21 cellular contexts compared by ENCODE assay signal in genomic region chr3:194446754-194447153, GRCh38. TPM values are rescaled to one million over a fixed set of nuclear protein-coding genes. Genes with fewer than 3 reads are reported as not detected.
DNase-seq lines count a peak whose midpoint lies in the region; ATAC-seq, FAIRE-seq and TF ChIP-seq lines count a peak whose summit lies in the region.
"Had no signal": no experiment of that assay in that cellular context is flagged by ENCODE, and none has a peak within 500 bp of the region (broad histone marks: within the 10 kb centered on the region; RNA-seq: fewer than 3 reads in every experiment).

No MANE protein-coding gene starts in this region.

- ATAC-seq in right lobe of liver: peak; percentile 87 to 94 (median 91)

- no peak for FAIRE-seq in HTR-8/SVneo (lab: Jason Lieb, UNC)
- FAIRE-seq: A204.1 had no signal

- no peak for TF ChIP-seq CTCF in Caco-2 (IDR thresholded peaks at IDR 0.05; ENCODE audit: insufficient read depth in 1 of 2, low read depth in 1 of 2, low read length in 1 of 2, severe bottlenecking in 1 of 2, unreplicated experiment in 1 of 2)
- no peak for TF ChIP-seq CTCF in VCaP (conservative IDR thresholded peaks at IDR 0.05)
- no peak for TF ChIP-seq CTCF in right lobe of liver (IDR thresholded peaks at IDR 0.05)

- 13% methylated on average over 4 of the region's 4 CpGs for WGBS in right lobe of liver (ENCODE audit: insufficient coverage, low coverage, low lambda C conversion rate, missing lambda C conversion rate)

- H3K36me3 ChIP-seq in Caco-2 (ENCODE audit: control insufficient read depth, insufficient read depth, low read length): peaks cover 4% of the 10 kb centered on the region; the same call in 1 of the 2 replicates
- H3K36me3 ChIP-seq in right lobe of liver: peaks cover 6 to 27% (median 15%) of the 10 kb centered on the region in 4 donors

- H3K27ac ChIP-seq in VCaP (peak overlapping the region; percentile 48), right lobe of liver (no peak overlapping the region)

- peaks cover 45% of the 10 kb centered on the region for H3K4me1 Mint-ChIP-seq in Caco-2 (ENCODE audit: low read depth, unreplicated experiment)
- H3K4me1 Mint-ChIP-seq: CD14-positive monocyte had no signal

- H3K9me3 Mint-ChIP-seq in Caco-2 (ENCODE audit: unreplicated experiment): no peaks in the 10 kb centered on the region
- H3K9me3 Mint-ChIP-seq: CD14-positive monocyte had no signal

- H3K27ac Mint-ChIP-seq in Caco-2 (ENCODE audit: unreplicated experiment): peak overlapping the region; percentile 53
- H3K27ac Mint-ChIP-seq: B cell had no signal

- H3K9me3 ChIP-seq in Caco-2 (no peaks in the 10 kb centered on the region), right lobe of liver (no peaks in the 10 kb centered on the region)

- intact Hi-C loops in Caco-2 (cut with micrococcal nuclease; ENCODE audit: unreplicated experiment) (no loop called here), right lobe of liver (cut with DNase I) (no loop called here)

- CTCF ChIA-PET in Caco-2 (lab: Charles Lee): interaction anchor here (0.5 to 1.6 kb wide), 3 partner anchors 25 to 147 kb away, joined by 3 to 5 read pairs (median 4); no protein-coding TSS in a partner anchor

- H3K4me3 ChIP-seq in Caco-2 (ENCODE audit: low read depth, low read length): no peak overlapping the region
- no peak overlapping the region for H3K4me3 ChIP-seq in right lobe of liver

- POLR2A ChIA-PET in Caco-2 (lab: Charles Lee): interaction anchor here (1.0 kb wide), 1 partner anchor 90 kb away, joined by 3 read pairs; no protein-coding TSS in a partner anchor

- H3K4me1 ChIP-seq in Caco-2: peaks cover 36% of the 10 kb centered on the region
- peaks cover 0 to 29% (median 4%) of the 10 kb centered on the region in 4 donors for H3K4me1 ChIP-seq in right lobe of liver

- H3K27me3 ChIP-seq in Caco-2 (replicated peaks; ENCODE audit: control insufficient read depth, insufficient read depth, low read length) (no peaks in the 10 kb centered on the region), right lobe of liver (no peaks in the 10 kb centered on the region)

- H3K4me3 Mint-ChIP-seq in Caco-2 (ENCODE audit: unreplicated experiment): peak overlapping the region; percentile 43
- H3K4me3 Mint-ChIP-seq: B cell, CD14-positive monocyte had no signal

- H3K27me3 Mint-ChIP-seq in Caco-2 (ENCODE audit: insufficient read depth, unreplicated experiment): no peaks in the 10 kb centered on the region
- H3K27me3 Mint-ChIP-seq: B cell had no signal

- DNase-seq in Caco-2: peak in 1 of 2 experiments; percentile 20
- DNase-seq in HuH-7 (ENCODE audit: low spot score): peak; percentile 11
- DNase-seq in right lobe of liver: no peak
- no peak for DNase-seq in HTR-8/SVneo (ENCODE audit: insufficient read length, low spot score)
- no peak for DNase-seq in pons (ENCODE audit: low spot score)
- DNase-seq in stimulated activated CD4-positive, alpha-beta T cell treated with anti-CD3 and anti-CD28 coated beads, Interleukin-12 subunit alpha, Interleukin-12 subunit beta, amount 100 ng/mL, for 4 hours: no peak
- DNase-seq: DMS79 treated with DMSO at 0.1 percent for 48 hours, H7, IMR-90, MV-4-11, NCI-H187 treated with DMSO at 0.1 percent for 48 hours, NCI-H82, OCI-M1, Right ventricle myocardium superior had no signal

- no peak for TF ChIP-seq POLR2A in right lobe of liver (IDR thresholded peaks at IDR 0.05)

- no TSS peak for BruUV-seq in Caco-2 (replicated peaks; lab: Mats Ljungman, UMichigan)

- peaks cover 97% of the 10 kb centered on the region for H3K36me3 Mint-ChIP-seq in Caco-2 (ENCODE audit: insufficient read depth, unreplicated experiment)

RNA-seq across cellular contexts. Expression of gene ATP13A3, which starts 40.0 kb away (rescaled TPM):
- total RNA-seq in Caco-2 (2022) (181 and 183 TPM in 2 replicates), right lobe of liver (100 to 1,000 TPM; 109 to 172 (median 145) TPM)

RNA-seq across cellular contexts. Expression of gene GP5, which starts 47.7 kb away (rescaled TPM):
- total RNA-seq in Caco-2 (2022) (0.12 and 0.25 TPM in 2 replicates), right lobe of liver (under 1 TPM in 4 of 6 experiments, not detected in 2; 0.07 to 0.23 (median 0.16) TPM)
- total RNA-seq: H7, NCI-H460, Right ventricle myocardium superior, RPMI7951, SK-MEL-5 had no signal
